Comparison of ENCODE assay signal across 24 cellular contexts in the genomic region with DNA sequence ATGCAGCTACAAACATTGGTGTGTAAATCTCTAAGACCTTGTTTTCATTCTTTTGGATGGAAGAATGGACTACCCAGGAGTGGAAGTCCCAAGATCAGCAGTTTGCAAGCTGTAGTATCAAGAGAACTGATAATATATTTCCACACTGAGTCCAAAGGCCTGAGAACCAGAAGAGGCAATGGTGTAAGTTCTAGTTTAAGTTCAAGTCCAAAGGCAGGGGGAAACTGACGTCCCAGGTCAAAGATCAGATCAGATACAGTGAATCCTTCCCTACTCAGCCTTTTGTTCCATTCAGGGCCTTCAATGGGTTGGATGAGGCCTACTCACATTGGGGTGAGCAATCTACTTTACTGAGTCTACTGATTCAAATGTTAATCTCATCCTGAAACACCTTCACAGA.
"Had no signal": no experiment of that assay in that cellular context is flagged by ENCODE, and none has a peak within 500 bp of the region (broad histone marks: within the 10 kb centered on the region; RNA-seq: fewer than 3 reads in every experiment).

No MANE protein-coding gene starts in this region.

- H3K9me3 Mint-ChIP-seq: immature natural killer cell had no signal

- ATAC-seq: foreskin keratinocyte, gastroesophageal sphincter, heart left ventricle, left colon, left ventricle myocardium superior had no signal

- H3K27ac Mint-ChIP-seq: immature natural killer cell, memory B cell had no signal

- H3K27me3 ChIP-seq: dorsolateral prefrontal cortex, esophagus muscularis mucosa, foreskin keratinocyte, gastroesophageal sphincter, heart left ventricle, hepatocyte, left lung had no signal

- H2AFZ ChIP-seq: hepatocyte had no signal

- H3K27ac ChIP-seq: coronary artery, dorsolateral prefrontal cortex, esophagus muscularis mucosa, foreskin keratinocyte, gastroesophageal sphincter, hepatocyte, left lung, lower lobe of right lung had no signal

- FAIRE-seq: colon, frontal cortex, kidney had no signal

- H3K27me3 Mint-ChIP-seq: memory B cell had no signal

- H3K79me2 ChIP-seq: hepatocyte had no signal

- H3K4me3 ChIP-seq: coronary artery, dorsolateral prefrontal cortex, esophagus muscularis mucosa, gastroesophageal sphincter, heart left ventricle, hepatocyte, left lung, lower lobe of right lung had no signal

- H3K36me3 Mint-ChIP-seq: memory B cell had no signal

- H3K4me2 ChIP-seq: hepatocyte had no signal

- H3K4me1 ChIP-seq: esophagus muscularis mucosa, foreskin keratinocyte, gastroesophageal sphincter, left lung, lower lobe of right lung had no signal

- H3K9me3 ChIP-seq: esophagus muscularis mucosa, gastroesophageal sphincter, left lung, lower lobe of right lung had no signal

- H3K4me3 Mint-ChIP-seq: immature natural killer cell, memory B cell had no signal

- DNase-seq: dermis blood vessel endothelial cell; dorsolateral prefrontal cortex; effector CD4-positive, alpha-beta T cell; effector memory CD4-positive, alpha-beta T cell; foreskin keratinocyte; heart left ventricle; hypothalamus; immature natural killer cell; islet precursor cell; kidney; kidney glomerular epithelial cell; left colon; left lung; left ventricle myocardium superior; lower lobe of right lung; mesendoderm; midbrain had no signal

- H3K36me3 ChIP-seq: esophagus muscularis mucosa, gastroesophageal sphincter, heart left ventricle, left lung, lower lobe of right lung had no signal
